8 cellular contexts compared by ENCODE assay signal in genomic region chr1:150563340-150564038, GRCh38. TPM values are rescaled to one million over a fixed set of nuclear protein-coding genes. Genes with fewer than 3 reads are reported as not detected.
A peak's percentile ranks its signal among the peaks of the same experiment; 100 is the strongest.
DNase-seq lines count a peak whose midpoint lies in the region; ATAC-seq, FAIRE-seq and TF ChIP-seq lines count a peak whose summit lies in the region.

No MANE protein-coding gene starts in this region.

- no peak for FAIRE-seq in A549 (lab: Jason Lieb, UNC)
- FAIRE-seq in keratinocyte (lab: Jason Lieb, UNC): peak; percentile 26

- H2AFZ ChIP-seq in keratinocyte (ENCODE audit: control insufficient read depth, low read length): no peak overlapping the region

- TF ChIP-seq POLR2A in A549 (IDR thresholded peaks at IDR 0.05; ENCODE audit: low read length): no peak

- H3K4me2 ChIP-seq in A549 (peak overlapping the region; percentile 96), keratinocyte (ENCODE audit: control insufficient read depth, extremely low read depth, insufficient read depth, low read depth, low read length) (peak overlapping the region; percentile 94)

- no peak for TF ChIP-seq RAD21 in A549 (conservative IDR thresholded peaks at IDR 0.05 in 1 of 2, IDR thresholded peaks at IDR 0.05 in 1 of 2)

- ATAC-seq in A549: no peak
- ATAC-seq in GM18873 (IDR thresholded peaks at IDR 0.05; ENCODE audit: low FRiP score, unreplicated experiment): peak; percentile 22

- H3K4me1 ChIP-seq in A549 (peaks cover 69% of the 10 kb centered on the region), keratinocyte (ENCODE audit: control insufficient read depth, extremely low read depth, insufficient read depth, low read length) (peaks cover 59% of the 10 kb centered on the region)

- peak in 1 of 2 experiments; percentile 60 for DNase-seq in A549 (ENCODE audit: low read depth in 1 of 2, low spot score in 1 of 2)
- DNase-seq in NCI-H2171 (lab: John Stamatoyannopoulos, UW): peak; percentile 8
- peak; percentile 77 for DNase-seq in amniotic epithelial cell (ENCODE audit: low read depth)
- DNase-seq in keratinocyte (ENCODE audit: low read depth, low spot score): no peak
- peak in 4 of 49 donors; percentile 9 to 53 (median 19) for DNase-seq in substantia nigra (lab: John Stamatoyannopoulos, UW)
- DNase-seq in AG08396 (ENCODE audit: low spot score): no peak
- no peak for DNase-seq in UCSD-AML1 (lab: John Stamatoyannopoulos, UW; ENCODE audit: unreplicated experiment)

- POLR2A ChIA-PET in A549 (lab: Yijun Ruan, JAX): interaction anchor here (0.5 to 7.6 kb wide), 6 partner anchors 14 to 716 kb away, joined by 3 to 201 read pairs (median 12); partner anchors contain the start of genes ENSA and MCL1

- H4K20me1 ChIP-seq in keratinocyte (ENCODE audit: control insufficient read depth, extremely low read depth, insufficient read depth, low read length): peaks cover 4% of the 10 kb centered on the region

- H3K9ac ChIP-seq in keratinocyte (ENCODE audit: control insufficient read depth, extremely low read depth, insufficient read depth, low read length): peak overlapping the region; percentile 99

- H3K9me3 ChIP-seq in A549: no peaks in the 10 kb centered on the region
- no peaks in the 10 kb centered on the region for H3K9me3 ChIP-seq in keratinocyte (ENCODE audit: control insufficient read depth, low read depth, low read length)

- no peak for TF ChIP-seq EP300 in A549 (IDR thresholded peaks at IDR 0.05)

- WGBS in A549 (ENCODE audit: missing lambda C conversion rate): 25% methylated on average over 4 of the region's 4 CpGs

- CTCF ChIA-PET in A549 (lab: Yijun Ruan, JAX): interaction anchor here (0.6 to 11.6 kb wide), 9 partner anchors 9 to 553 kb away, joined by 3 to 210 read pairs (median 3); partner anchors contain the start of genes ENSA, GOLPH3L, MCL1 and OTUD7B

- H3K27ac ChIP-seq in A549 (peak overlapping the region; percentile 97 to 99), keratinocyte (ENCODE audit: control insufficient read depth, insufficient read depth, low read length) (peak overlapping the region; percentile 99), substantia nigra (ENCODE audit: low read depth, low read length, poor library complexity, severe bottlenecking) (peak overlapping the region; percentile 98)

- H3K27me3 ChIP-seq in keratinocyte (ENCODE audit: control insufficient read depth, extremely low read depth, insufficient read depth, low read length): no peaks in the 10 kb centered on the region

- peaks cover 21% of the 10 kb centered on the region for H3K79me2 ChIP-seq in keratinocyte (ENCODE audit: control insufficient read depth, insufficient read depth, low read length)

- H3K4me3 ChIP-seq in A549: no peak overlapping the region
- no peak overlapping the region for H3K4me3 ChIP-seq in keratinocyte (ENCODE audit: control insufficient read depth in 2 of 3, extremely low read depth in 1 of 3, insufficient read depth in 2 of 3, low read depth in 1 of 3, low read length in 3 of 3)

- dilution Hi-C loops in keratinocyte (cut with MboI; ENCODE audit: extremely low pct_ligation_motif_present, low sequenced_read_pairs): no loop called here

- peaks cover 8% of the 10 kb centered on the region for H3K9me1 ChIP-seq in keratinocyte (ENCODE audit: control insufficient read depth, extremely low read depth, insufficient read depth, low read length)

- peaks cover 0 to 2% of the 10 kb centered on the region in 2 experiments for H3K36me3 ChIP-seq in keratinocyte (ENCODE audit: control insufficient read depth in 2 of 2, extremely low read depth in 1 of 2, insufficient read depth in 2 of 2, low read length in 2 of 2)

- TF ChIP-seq CTCF in A549 (IDR thresholded peaks at IDR 0.05) (no peak), keratinocyte (optimal IDR thresholded peaks at IDR 0.05 in 1 of 3, IDR thresholded peaks at IDR 0.05 in 1 of 3, conservative IDR thresholded peaks at IDR 0.05 in 1 of 3; ENCODE audit: extremely low read depth in 1 of 3, insufficient read depth in 2 of 3, low read length in 3 of 3) (no peak)

TF ChIP-seq in A549, 52 proteins besides CTCF, POLR2A, EP300 and RAD21:
- no peak for TF ChIP-seq SREBF2 (IDR thresholded peaks at IDR 0.05)
TF ChIP-seq in A549: peak in this region for 0.

RNA-seq across cellular contexts. Expression of gene ADAMTSL4, which starts 14.3 kb away (rescaled TPM):
- polyA plus RNA-seq in A549 (2011; rRNA removed) (1.3 and 1.8 TPM in 2 replicates), A549 (2017; fragmentation: RNase III; extraction: RNeasy Plus Mini Kit Qiagen cat#74134 plus additional on column Dnase treatment) (1.3 to 2.0 TPM (median 1.5 TPM) in 3 replicates), keratinocyte (7.0 to 22.8 TPM (median 7.0 TPM) in 3 replicates)
- polyA plus RNA-seq in A549 (2012; cell fraction: cytosol; rRNA removed): 3.1 and 3.6 TPM in 2 replicates
- polyA plus RNA-seq in A549 (2012; cell fraction: nucleus; rRNA removed): 15.6 and 15.8 TPM in 2 replicates
- polyA minus RNA-seq in A549 (2011; rRNA and poly(A)+ RNA removed): 0.54 and 1.2 TPM in 2 replicates
- polyA plus RNA-seq in keratinocyte (2011; ENCODE audit: low read depth): 29.1 TPM
- 13.1 and 16.6 TPM in 2 replicates for polyA plus RNA-seq in keratinocyte (2011; cell fraction: cytosol; rRNA removed)
- 105 and 147 TPM in 2 replicates for polyA plus RNA-seq in keratinocyte (2011; cell fraction: nucleus; rRNA removed)
- polyA plus RNA-seq in keratinocyte (2012; ENCODE audit: low replicate concordance): 8.6 and 128 TPM in 2 replicates
- 7.5 to 15.6 TPM (median 14.2 TPM) in 3 replicates for polyA minus RNA-seq in keratinocyte
- 13.2 TPM for polyA minus RNA-seq in keratinocyte (2011; cell fraction: cytosol; rRNA and poly(A)+ RNA removed)
- polyA minus RNA-seq in keratinocyte (2011; cell fraction: nucleus; rRNA and poly(A)+ RNA removed): 33.8 and 40.9 TPM in 2 replicates

RNA-seq across cellular contexts. Expression of gene MCL1, which starts 15.9 kb away (rescaled TPM):
- polyA plus RNA-seq in A549 (2011; rRNA removed) (145 and 202 TPM in 2 replicates), A549 (2017; fragmentation: RNase III; extraction: RNeasy Plus Mini Kit Qiagen cat#74134 plus additional on column Dnase treatment) (77.5 to 80.0 TPM (median 78.6 TPM) in 3 replicates), keratinocyte (105 to 237 TPM (median 156 TPM) in 3 replicates)
- 54.2 and 63.4 TPM in 2 replicates for polyA plus RNA-seq in A549 (2012; cell fraction: cytosol; rRNA removed)
- 178 and 186 TPM in 2 replicates for polyA plus RNA-seq in A549 (2012; cell fraction: nucleus; rRNA removed)
- 144 and 151 TPM in 2 replicates for polyA minus RNA-seq in A549 (2011; rRNA and poly(A)+ RNA removed)
- polyA plus RNA-seq in keratinocyte (2011; ENCODE audit: low read depth): 301 TPM
- 85.0 and 142 TPM in 2 replicates for polyA plus RNA-seq in keratinocyte (2011; cell fraction: cytosol; rRNA removed)
- polyA plus RNA-seq in keratinocyte (2011; cell fraction: nucleus; rRNA removed): 241 and 336 TPM in 2 replicates
- polyA plus RNA-seq in keratinocyte (2012; ENCODE audit: low replicate concordance): 139 and 235 TPM in 2 replicates
- 75.7 to 233 TPM (median 111 TPM) in 3 replicates for polyA minus RNA-seq in keratinocyte
- 164 TPM for polyA minus RNA-seq in keratinocyte (2011; cell fraction: cytosol; rRNA and poly(A)+ RNA removed)
- 148 and 203 TPM in 2 replicates for polyA minus RNA-seq in keratinocyte (2011; cell fraction: nucleus; rRNA and poly(A)+ RNA removed)

RNA-seq across cellular contexts. Expression of gene FALEC, which starts 47.9 kb away (rescaled TPM):
- polyA plus RNA-seq in A549 (2011; rRNA removed) (0.36 TPM in 1 of 2 replicates, not detected in the other), A549 (2017; fragmentation: RNase III; extraction: RNeasy Plus Mini Kit Qiagen cat#74134 plus additional on column Dnase treatment) (0.28 to 0.80 TPM (median 0.74 TPM) in 3 replicates), keratinocyte (0.12 to 0.13 TPM in 2 of 3 replicates, not detected in the other)
- polyA plus RNA-seq in A549 (2012; cell fraction: cytosol; rRNA removed): 0.09 and 0.25 TPM in 2 replicates
- 0.12 TPM in 1 of 2 replicates, not detected in the other for polyA plus RNA-seq in A549 (2012; cell fraction: nucleus; rRNA removed)
- polyA minus RNA-seq in A549 (2011; rRNA and poly(A)+ RNA removed): not detected in 2 replicates
- polyA plus RNA-seq in keratinocyte (2011; ENCODE audit: low read depth): 1.0 TPM
- not detected in 2 replicates for polyA plus RNA-seq in keratinocyte (2011; cell fraction: cytosol; rRNA removed)
- 0.29 TPM in 1 of 2 replicates, not detected in the other for polyA plus RNA-seq in keratinocyte (2011; cell fraction: nucleus; rRNA removed)
- not detected in 2 replicates for polyA plus RNA-seq in keratinocyte (2012; ENCODE audit: low replicate concordance)
- polyA minus RNA-seq in keratinocyte: not detected in 3 replicates
- not detected for polyA minus RNA-seq in keratinocyte (2011; cell fraction: cytosol; rRNA and poly(A)+ RNA removed)
- not detected in 2 replicates for polyA minus RNA-seq in keratinocyte (2011; cell fraction: nucleus; rRNA and poly(A)+ RNA removed)

RNA-seq across cellular contexts. Expression of gene ECM1, which starts 55.6 kb away (rescaled TPM):
- 0.88 and 1.1 TPM in 2 replicates for polyA plus RNA-seq in A549 (2011; rRNA removed)
- 0.91 and 0.96 TPM in 2 replicates for polyA plus RNA-seq in A549 (2012; cell fraction: cytosol; rRNA removed)
- 3.9 and 4.1 TPM in 2 replicates for polyA plus RNA-seq in A549 (2012; cell fraction: nucleus; rRNA removed)
- 0.77 to 1.0 TPM (median 1.0 TPM) in 3 replicates for polyA plus RNA-seq in A549 (2017; fragmentation: RNase III; extraction: RNeasy Plus Mini Kit Qiagen cat#74134 plus additional on column Dnase treatment)
- 0.97 and 1.2 TPM in 2 replicates for polyA minus RNA-seq in A549 (2011; rRNA and poly(A)+ RNA removed)
- polyA plus RNA-seq in keratinocyte: 23.6 to 63.8 TPM (median 26.3 TPM) in 3 replicates
- 36.6 TPM for polyA plus RNA-seq in keratinocyte (2011; ENCODE audit: low read depth)
- polyA plus RNA-seq in keratinocyte (2011; cell fraction: cytosol; rRNA removed): 20.3 and 27.6 TPM in 2 replicates
- 116 and 156 TPM in 2 replicates for polyA plus RNA-seq in keratinocyte (2011; cell fraction: nucleus; rRNA removed)
- polyA plus RNA-seq in keratinocyte (2012; ENCODE audit: low replicate concordance): 70.1 and 304 TPM in 2 replicates
- polyA minus RNA-seq in keratinocyte: 28.0 to 109 TPM (median 28.7 TPM) in 3 replicates
- 24.2 TPM for polyA minus RNA-seq in keratinocyte (2011; cell fraction: cytosol; rRNA and poly(A)+ RNA removed)
- polyA minus RNA-seq in keratinocyte (2011; cell fraction: nucleus; rRNA and poly(A)+ RNA removed): 82.8 and 93.0 TPM in 2 replicates

Comparison
In these comparisons a context has a peak if more than half of its experiments do, and no peak if none do; other contexts are left out.
1. DNase-seq: peak in NCI-H2171 (single experiment) and amniotic epithelial cell (single experiment); none in keratinocyte (single experiment), AG08396 (single experiment) and UCSD-AML1 (single experiment).
2. Peak in every context shown above with its lines, with median percentiles within 50 percentile points of each other: H3K27ac ChIP-seq.